In genomic region chr1:31936966-31937299, GRCh38 we compare ENCODE assay signal across 8 cellular contexts. TPM values are rescaled to one million over a fixed set of nuclear protein-coding genes. Genes with fewer than 3 reads are reported as not detected.
DNase-seq lines count a peak whose midpoint lies in the region; ATAC-seq and TF ChIP-seq lines count a peak whose summit lies in the region.

No MANE protein-coding gene starts in this region.

- peaks cover 81% of the 10 kb centered on the region for H3K4me1 Mint-ChIP-seq in activated naive CD4-positive, alpha-beta T cell treated with anti-CD3 and anti-CD28 coated beads, Interleukin-2, amount 10 ng/mL, durations not matched to agents 7 days and 5 days
- peaks cover 70% of the 10 kb centered on the region for H3K4me1 Mint-ChIP-seq in brain
- peaks cover 42% of the 10 kb centered on the region for H3K4me1 Mint-ChIP-seq in memory B cell
- H3K4me1 Mint-ChIP-seq in type B pancreatic cell (ENCODE audit: unreplicated experiment) = peaks cover 42% of the 10 kb centered on the region

- peak overlapping the region; percentile 95 for H3K27ac Mint-ChIP-seq in activated naive CD4-positive, alpha-beta T cell treated with anti-CD3 and anti-CD28 coated beads, Interleukin-2, amount 10 ng/mL, durations not matched to agents 7 days and 5 days
- peak overlapping the region; percentile 86 to 98 (median 97) for H3K27ac Mint-ChIP-seq in brain
- peak overlapping the region; percentile 96 for H3K27ac Mint-ChIP-seq in memory B cell
- peak overlapping the region; percentile 97 for H3K27ac Mint-ChIP-seq in type B pancreatic cell

- H3K27me3 Mint-ChIP-seq in activated naive CD4-positive, alpha-beta T cell treated with anti-CD3 and anti-CD28 coated beads, Interleukin-2, amount 10 ng/mL, durations not matched to agents 7 days and 5 days = no peaks in the 10 kb centered on the region
- peaks cover 8% of the 10 kb centered on the region for H3K27me3 Mint-ChIP-seq in brain
- no peaks in the 10 kb centered on the region for H3K27me3 Mint-ChIP-seq in memory B cell
- no peaks in the 10 kb centered on the region for H3K27me3 Mint-ChIP-seq in type B pancreatic cell

- no peak for DNase-seq in activated naive CD4-positive, alpha-beta T cell treated with anti-CD3 and anti-CD28 coated beads, Interleukin-2, amount 10 ng/mL, durations not matched to agents 7 days and 5 days
- DNase-seq in activated naive CD4-positive, alpha-beta T cell treated with anti-CD3 and anti-CD28 coated beads, Interleukin-2, amount 50 U/mL, for 16 hours = no peak
- no peak for DNase-seq in memory B cell (ENCODE audit: low spot score in 2 of 2)
- DNase-seq in type B pancreatic cell (ENCODE audit: extremely low spot score, unreplicated experiment) = no peak
- no peak for DNase-seq in ecto neural progenitor cell (ENCODE audit: low spot score)
- no peak for DNase-seq in NCI-H2196 (lab: John Stamatoyannopoulos, UW; ENCODE audit: unreplicated experiment)

- peak overlapping the region; percentile 92 for H3K4me3 Mint-ChIP-seq in activated naive CD4-positive, alpha-beta T cell treated with anti-CD3 and anti-CD28 coated beads, Interleukin-2, amount 10 ng/mL, durations not matched to agents 7 days and 5 days
- H3K4me3 Mint-ChIP-seq in brain (peak overlapping the region; percentile 95 to 100 (median 99)), memory B cell (peak overlapping the region; percentile 95), type B pancreatic cell (peak overlapping the region; percentile 99)

- no peak for TF ChIP-seq CTCF in brain (conservative IDR thresholded peaks at IDR 0.05)
- no peak for TF ChIP-seq CTCF in type B pancreatic cell (conservative IDR thresholded peaks at IDR 0.05)

- CTCF ChIA-PET in activated naive CD4-positive, alpha-beta T cell treated with anti-CD3 and anti-CD28 coated beads, Interleukin-2, amount 10 ng/mL, durations not matched to agents 7 days and 5 days (lab: Charles Lee) = interaction anchor here (14.9 kb wide), 1 partner anchor 22 kb away, joined by 410 read pairs; no protein-coding TSS in a partner anchor

- no peaks in the 10 kb centered on the region for H3K9me3 Mint-ChIP-seq in activated naive CD4-positive, alpha-beta T cell treated with anti-CD3 and anti-CD28 coated beads, Interleukin-2, amount 10 ng/mL, durations not matched to agents 7 days and 5 days
- H3K9me3 Mint-ChIP-seq in brain = peaks cover 0 to 2% (median 0%) of the 10 kb centered on the region in 5 experiments
- no peaks in the 10 kb centered on the region for H3K9me3 Mint-ChIP-seq in memory B cell
- H3K9me3 Mint-ChIP-seq in type B pancreatic cell = no peaks in the 10 kb centered on the region

- peaks cover 25% of the 10 kb centered on the region for H3K36me3 Mint-ChIP-seq in activated naive CD4-positive, alpha-beta T cell treated with anti-CD3 and anti-CD28 coated beads, Interleukin-2, amount 10 ng/mL, durations not matched to agents 7 days and 5 days
- H3K36me3 Mint-ChIP-seq in brain = no peaks in the 10 kb centered on the region
- H3K36me3 Mint-ChIP-seq in memory B cell = peaks cover 8% of the 10 kb centered on the region
- H3K36me3 Mint-ChIP-seq in type B pancreatic cell = peaks cover 6% of the 10 kb centered on the region

- no peak for ATAC-seq in memory B cell (ENCODE audit: low read depth)
- no peak for ATAC-seq in HG02970 (IDR thresholded peaks at IDR 0.05; ENCODE audit: low FRiP score, unreplicated experiment)

RNA-seq across cellular contexts. Expression of gene PTP4A2, which starts 1.2 kb away (rescaled TPM):
- 165 TPM for polyA plus RNA-seq in brain (ENCODE audit: insufficient read depth, low read depth, low replicate concordance)
- total RNA-seq in type B pancreatic cell (ENCODE audit: low replicate concordance) = 150 and 179 TPM in 2 replicates
